ENCODE assay signal across 20 cellular contexts in the genomic region with DNA sequence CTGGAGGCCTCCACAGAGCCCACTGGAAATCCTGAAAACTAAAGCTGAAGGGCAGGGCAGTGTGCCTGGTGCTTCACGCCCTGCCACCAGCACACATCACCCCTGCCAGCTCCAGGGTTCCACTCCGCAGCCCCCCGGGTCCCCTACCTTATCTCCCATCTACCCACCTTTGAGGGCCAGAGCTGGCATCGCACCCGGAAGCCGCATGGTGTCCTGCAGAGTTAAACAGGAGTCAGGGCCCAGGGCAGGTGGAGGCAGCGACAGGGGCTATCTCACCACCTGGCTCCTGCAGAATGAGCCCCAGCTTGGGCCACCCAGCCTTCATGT. TPM values are rescaled to one million over a fixed set of nuclear protein-coding genes. Genes with fewer than 3 reads are reported as not detected.
DNase-seq lines count a peak whose midpoint lies in the region; ATAC-seq and TF ChIP-seq lines count a peak whose summit lies in the region.
"Had no signal": no experiment of that assay in that cellular context is flagged by ENCODE, and none has a peak within 500 bp of the region (broad histone marks: within the 10 kb centered on the region; RNA-seq: fewer than 3 reads in every experiment).

No MANE protein-coding gene starts in this region.

- H4K20me1 ChIP-seq in Karpas-422 (ENCODE audit: insufficient read depth, low read depth, low read length) = no peaks in the 10 kb centered on the region

- no peaks in the 10 kb centered on the region for H3K9me3 ChIP-seq in HUES48 (ENCODE audit: control insufficient read depth, insufficient read depth, low read length)
- H3K9me3 ChIP-seq in muscle layer of colon (ENCODE audit: low read length) = no peaks in the 10 kb centered on the region
- no peaks in the 10 kb centered on the region for H3K9me3 ChIP-seq in suprapubic skin
- H3K9me3 ChIP-seq in Karpas-422 (ENCODE audit: low read length) = no peaks in the 10 kb centered on the region
- H3K9me3 ChIP-seq in mucosa of descending colon = no peaks in the 10 kb centered on the region

- DNase-seq in suprapubic skin (ENCODE audit: low spot score in 2 of 2) (no peak), RPMI8226 (no peak), Karpas-422 (no peak), mucosa of descending colon (no peak)
- DNase-seq in activated CD4-positive, CD25-positive, alpha-beta regulatory T cell (lab: John Stamatoyannopoulos, UW) = no peak
- DNase-seq: activated B cell treated with CpG ODN at 0.5 μM for 24 hours; activated naive CD4-positive, alpha-beta T cell treated with anti-CD3 and anti-CD28 coated beads, Interleukin-2, amount 10 ng/mL, durations not matched to agents 7 days and 5 days; DMS79 treated with DMSO at 0.1 percent for 48 hours; NCI-H2029 treated with DMSO at 0.1 percent for 48 hours; NCI-H748 treated with DMSO at 0.1 percent for 48 hours; posterior cingulate gyrus had no signal

- H3K27me3 ChIP-seq in HUES48 (ENCODE audit: control insufficient read depth, insufficient read depth, low read length) = peaks cover 25% of the 10 kb centered on the region
- H3K27me3 ChIP-seq in muscle layer of colon (ENCODE audit: control insufficient read depth in 1 of 2, insufficient read depth in 2 of 2, low read length in 2 of 2) = no peaks in the 10 kb centered on the region
- no peaks in the 10 kb centered on the region for H3K27me3 ChIP-seq in suprapubic skin
- H3K27me3 ChIP-seq in Karpas-422 (ENCODE audit: low read length) = no peaks in the 10 kb centered on the region

- 82% methylated on average over 5 of the region's 7 CpGs for WGBS in suprapubic skin

- peak overlapping the region; percentile 60 for H3K27ac ChIP-seq in HUES48 (ENCODE audit: low read depth, low read length)
- peak overlapping the region; percentile 65 for H3K27ac ChIP-seq in cingulate gyrus (ENCODE audit: low read depth, low read length)
- peak overlapping the region; percentile 14 for H3K27ac ChIP-seq in muscle layer of colon (ENCODE audit: low read depth, low read length)
- H3K27ac ChIP-seq in suprapubic skin = peak overlapping the region; percentile 80
- H3K27ac ChIP-seq in Karpas-422 (ENCODE audit: low read length) = no peak overlapping the region

- H3K36me3 ChIP-seq in HUES48 (ENCODE audit: control insufficient read depth, insufficient read depth, low read length) (no peaks in the 10 kb centered on the region), muscle layer of colon (ENCODE audit: insufficient read depth, low read length) (peaks cover 18% of the 10 kb centered on the region), suprapubic skin (no peaks in the 10 kb centered on the region), Karpas-422 (ENCODE audit: insufficient read depth, low read length) (no peaks in the 10 kb centered on the region), mucosa of descending colon (ENCODE audit: low read depth) (no peaks in the 10 kb centered on the region)

- no peak for TF ChIP-seq EP300 in suprapubic skin (IDR thresholded peaks at IDR 0.05)

- H3K4me2 ChIP-seq in Karpas-422 (ENCODE audit: low read depth, low read length, poor library complexity, severe bottlenecking) = no peak overlapping the region

- H3K9ac ChIP-seq in HUES48 (ENCODE audit: low read depth, low read length) = no peak overlapping the region
- no peak overlapping the region for H3K9ac ChIP-seq in muscle layer of colon (ENCODE audit: low read length)
- no peak overlapping the region for H3K9ac ChIP-seq in Karpas-422 (ENCODE audit: low read length)

- no peaks in the 10 kb centered on the region for H3K9me2 ChIP-seq in Karpas-422 (replicated peaks; ENCODE audit: insufficient read depth, low read length)

- no peak overlapping the region for H2AFZ ChIP-seq in Karpas-422 (ENCODE audit: low read length)

- H3K4me1 ChIP-seq in HUES48 (ENCODE audit: control insufficient read depth, insufficient read depth, low read length) = peaks cover 31% of the 10 kb centered on the region
- peaks cover 64% of the 10 kb centered on the region for H3K4me1 ChIP-seq in muscle layer of colon (ENCODE audit: insufficient read depth, low read length)
- peaks cover 66% of the 10 kb centered on the region for H3K4me1 ChIP-seq in suprapubic skin
- no peaks in the 10 kb centered on the region for H3K4me1 ChIP-seq in Karpas-422 (ENCODE audit: low read length)
- H3K4me1 ChIP-seq in mucosa of descending colon (ENCODE audit: low read depth) = peaks cover 12% of the 10 kb centered on the region

- no peak for TF ChIP-seq CTCF in suprapubic skin (IDR thresholded peaks at IDR 0.05)
- TF ChIP-seq CTCF in mucosa of descending colon (IDR thresholded peaks at IDR 0.05) = no peak

- no peak for TF ChIP-seq POLR2A in suprapubic skin (IDR thresholded peaks at IDR 0.05)

- H3K79me2 ChIP-seq in Karpas-422 (ENCODE audit: low read length) = no peaks in the 10 kb centered on the region

- H3K4me3 ChIP-seq in HUES48 (ENCODE audit: low read depth, low read length) = no peak overlapping the region
- H3K4me3 ChIP-seq in muscle layer of colon (ENCODE audit: low read depth in 1 of 2, low read length in 2 of 2) = no peak overlapping the region
- no peak overlapping the region for H3K4me3 ChIP-seq in suprapubic skin
- H3K4me3 ChIP-seq in Karpas-422 (ENCODE audit: low read length) = no peak overlapping the region
- no peak overlapping the region for H3K4me3 ChIP-seq in mucosa of descending colon

- intact Hi-C loops in mucosa of descending colon (cut with DNase I, micrococcal nuclease) = no loop called here

- no peak for ATAC-seq in mucosa of descending colon
- ATAC-seq: Panc1 had no signal

RNA-seq across cellular contexts. Expression of a gene that starts 18.8 kb away (rescaled TPM):
- 10 to 100 TPM; 23.8 to 51.4 (median 43.9) TPM for total RNA-seq in suprapubic skin
- not detected in 2 replicates for total RNA-seq in Karpas-422 (2014; rRNA removed; shearing (Covaris generic); ENCODE audit: low replicate concordance)
- 10 to 100 TPM; 13.9 to 61.5 (median 27.1) TPM for total RNA-seq in mucosa of descending colon

RNA-seq across cellular contexts. Expression of a gene that starts 29.8 kb away (rescaled TPM):
- total RNA-seq in suprapubic skin (under 1 TPM in 2 of 4 donors, not detected in 2; 0.26 to 0.76 TPM), mucosa of descending colon (100 to 1,000 TPM; 140 to 306 (median 302) TPM)
- total RNA-seq in Karpas-422 (2014; rRNA removed; shearing (Covaris generic); ENCODE audit: low replicate concordance) = not detected in 2 replicates
- total RNA-seq: activated B cell treated with CpG ODN at 0.5 μM for 24 hours; B cell; H4; HT1080; mononuclear cell; T-helper 1 cell treated with Interleukin-12 subunit alpha and Interleukin-12 subunit beta and Interleukin-4 antibody, amounts not matched to agents 30 ng/mL and 1 ng/mL, for 36 hours had no signal

RNA-seq across cellular contexts. Expression of a gene that starts 50.5 kb away (rescaled TPM):
- total RNA-seq in suprapubic skin = 10 to 100 TPM in 3 of 4 donors, 1 to 10 TPM in 1; 9.9 to 39.7 (median 19.7) TPM
- total RNA-seq in Karpas-422 (2014; rRNA removed; shearing (Covaris generic); ENCODE audit: low replicate concordance) = not detected in 2 replicates
- 10 to 100 TPM in 2 of 3 donors, 1 to 10 TPM in 1; 9.0 to 39.0 (median 20.4) TPM for total RNA-seq in mucosa of descending colon

RNA-seq across cellular contexts. Expression of a gene that starts 53.1 kb away (rescaled TPM):
- total RNA-seq in suprapubic skin (not detected), mucosa of descending colon (10 to 100 TPM; 15.2 to 26.4 (median 18.9) TPM)
- total RNA-seq in Karpas-422 (2014; rRNA removed; shearing (Covaris generic); ENCODE audit: low replicate concordance) = not detected in 2 replicates
- total RNA-seq: activated B cell treated with CpG ODN at 0.5 μM for 24 hours; B cell; H4; HT1080; T-helper 1 cell treated with Interleukin-12 subunit alpha and Interleukin-12 subunit beta and Interleukin-4 antibody, amounts not matched to agents 30 ng/mL and 1 ng/mL, for 36 hours had no signal

Comparison
In these comparisons a context has a peak if more than half of its experiments do, and no peak if none do; other contexts are left out.
1. RNA of a gene that starts 18.8 kb away (total RNA-seq): 23.8 to 51.4 TPM in suprapubic skin and 13.9 to 61.5 TPM in mucosa of descending colon; not detected in Karpas-422; every median in the first group is over 10 times any median in the second.
2. RNA of a gene that starts 29.8 kb away (total RNA-seq): 140 to 306 TPM in mucosa of descending colon; 0.26 to 0.76 TPM in suprapubic skin and not detected in Karpas-422; every median in the first group is over 10 times any median in the second.